Comparison of ENCODE assay signal across 16 cellular contexts in genomic region chr6:106883808-106884262, GRCh38.
DNase-seq lines count a peak whose midpoint lies in the region; ATAC-seq, FAIRE-seq and TF ChIP-seq lines count a peak whose summit lies in the region.
"Had no signal": no experiment of that assay in that cellular context is flagged by ENCODE, and none has a peak within 500 bp of the region (broad histone marks: within the 10 kb centered on the region; RNA-seq: fewer than 3 reads in every experiment).

No MANE protein-coding gene starts in this region.

- no peaks in the 10 kb centered on the region for H3K27me3 Mint-ChIP-seq in neural progenitor cell (ENCODE audit: insufficient read depth, low read depth)
- H3K27me3 Mint-ChIP-seq in naive thymus-derived CD4-positive, alpha-beta T cell, result peaks cover 0 to 18% (median 13%) of the 10 kb centered on the region in 5 donors
- H3K27me3 Mint-ChIP-seq: B cell had no signal

- CTCF ChIA-PET in naive thymus-derived CD4-positive, alpha-beta T cell (lab: Charles Lee), result no interaction called here

- no peak overlapping the region for H3K27ac ChIP-seq in neural progenitor cell
- H3K27ac ChIP-seq in substantia nigra (ENCODE audit: low read depth, low read length, poor library complexity, severe bottlenecking), result no peak overlapping the region
- H3K27ac ChIP-seq in naive thymus-derived CD4-positive, alpha-beta T cell (ENCODE audit: low read depth, low read length), result no peak overlapping the region
- H3K27ac ChIP-seq: sigmoid colon, upper lobe of left lung had no signal

- peaks cover 25% of the 10 kb centered on the region for H3K4me1 Mint-ChIP-seq in neural progenitor cell
- no peaks in the 10 kb centered on the region for H3K4me1 Mint-ChIP-seq in naive thymus-derived CD4-positive, alpha-beta T cell
- H3K4me1 Mint-ChIP-seq: B cell had no signal

- no peak overlapping the region for H3K9ac ChIP-seq in neural progenitor cell

- no peaks in the 10 kb centered on the region for H3K79me2 ChIP-seq in neural progenitor cell (ENCODE audit: low read depth)

- no peak overlapping the region for H3K27ac Mint-ChIP-seq in neural progenitor cell
- no peak overlapping the region for H3K27ac Mint-ChIP-seq in naive thymus-derived CD4-positive, alpha-beta T cell
- H3K27ac Mint-ChIP-seq: B cell had no signal

- ATAC-seq in naive thymus-derived CD4-positive, alpha-beta T cell, result no peak

- peaks cover 30% of the 10 kb centered on the region for H3F3A ChIP-seq in neural progenitor cell (ENCODE audit: low read depth)

- H3K36me3 Mint-ChIP-seq in neural progenitor cell, result no peaks in the 10 kb centered on the region
- no peaks in the 10 kb centered on the region for H3K36me3 Mint-ChIP-seq in naive thymus-derived CD4-positive, alpha-beta T cell

- FAIRE-seq in bronchial epithelial cell (lab: Jason Lieb, UNC), result no peak

- peaks cover 30% of the 10 kb centered on the region for H3K4me1 ChIP-seq in neural progenitor cell
- no peaks in the 10 kb centered on the region for H3K4me1 ChIP-seq in naive thymus-derived CD4-positive, alpha-beta T cell (ENCODE audit: control insufficient read depth in 2 of 2, insufficient read depth in 2 of 2, low read length in 2 of 2)
- H3K4me1 ChIP-seq: sigmoid colon, upper lobe of left lung had no signal

- H3K4me3 ChIP-seq in bronchial epithelial cell (ENCODE audit: low read depth, low read length), result no peak overlapping the region
- H3K4me3 ChIP-seq in neural progenitor cell, result no peak overlapping the region
- H3K4me3 ChIP-seq in naive thymus-derived CD4-positive, alpha-beta T cell (ENCODE audit: low read length), result no peak overlapping the region
- H3K4me3 ChIP-seq: sigmoid colon, upper lobe of left lung had no signal

- intact Hi-C loops in naive thymus-derived CD4-positive, alpha-beta T cell (cut with micrococcal nuclease), result no loop called here

- peak; percentile 4 for DNase-seq in NCI-H2227 (lab: John Stamatoyannopoulos, UW; ENCODE audit: unreplicated experiment)
- DNase-seq in NCI-H2227 treated with DMSO at 0.1 percent for 48 hours (lab: John Stamatoyannopoulos, UW), result no peak
- peak; percentile 74 for DNase-seq in NCI-H69 (lab: John Stamatoyannopoulos, UW)
- DNase-seq in bronchial epithelial cell (ENCODE audit: low read depth), result peak; percentile 24
- peak; percentile 26 for DNase-seq in neural progenitor cell (ENCODE audit: low spot score)
- no peak for DNase-seq in substantia nigra (lab: John Stamatoyannopoulos, UW)
- DNase-seq in T-helper 2 cell, result no peak
- DNase-seq in naive thymus-derived CD4-positive, alpha-beta T cell, result no peak
- DNase-seq: aorta; effector CD4-positive, alpha-beta T cell; hypothalamus; IMR-90; sigmoid colon; T1000; upper lobe of left lung had no signal

- TF ChIP-seq CTCF in bronchial epithelial cell (IDR thresholded peaks at IDR 0.05; ENCODE audit: insufficient read depth, low read length, severe bottlenecking), result no peak
- TF ChIP-seq CTCF in neural progenitor cell (IDR thresholded peaks at IDR 0.05), result peak; percentile 46

- no peaks in the 10 kb centered on the region for H3K27me3 ChIP-seq in bronchial epithelial cell (ENCODE audit: control insufficient read depth, insufficient read depth, low read length)
- no peaks in the 10 kb centered on the region for H3K27me3 ChIP-seq in neural progenitor cell
- no peaks in the 10 kb centered on the region for H3K27me3 ChIP-seq in naive thymus-derived CD4-positive, alpha-beta T cell (ENCODE audit: control insufficient read depth in 2 of 2, insufficient read depth in 2 of 2, low read length in 2 of 2)
- H3K27me3 ChIP-seq: sigmoid colon, upper lobe of left lung had no signal

- no peak overlapping the region for H3K4me3 Mint-ChIP-seq in neural progenitor cell
- no peak overlapping the region for H3K4me3 Mint-ChIP-seq in naive thymus-derived CD4-positive, alpha-beta T cell
- H3K4me3 Mint-ChIP-seq: B cell had no signal

- POLR2A ChIA-PET in naive thymus-derived CD4-positive, alpha-beta T cell (lab: Charles Lee), result no interaction called here

- H3K9me3 ChIP-seq in neural progenitor cell (ENCODE audit: low read depth), result no peaks in the 10 kb centered on the region
- H3K9me3 ChIP-seq in naive thymus-derived CD4-positive, alpha-beta T cell (ENCODE audit: control insufficient read depth in 2 of 3, low read length in 3 of 3), result no peaks in the 10 kb centered on the region
- H3K9me3 ChIP-seq: sigmoid colon, upper lobe of left lung had no signal

- peak overlapping the region; percentile 61 for H2AFZ ChIP-seq in neural progenitor cell (replicated peaks)

- no peaks in the 10 kb centered on the region for H3K9me3 Mint-ChIP-seq in neural progenitor cell
- H3K9me3 Mint-ChIP-seq in naive thymus-derived CD4-positive, alpha-beta T cell, result peaks cover 0 to under 1% (median 0%) of the 10 kb centered on the region in 11 donors

- no peaks in the 10 kb centered on the region for H4K20me1 ChIP-seq in neural progenitor cell (ENCODE audit: low read depth)

- no peak overlapping the region for H3K4me2 ChIP-seq in neural progenitor cell

- H3K36me3 ChIP-seq in bronchial epithelial cell (ENCODE audit: control insufficient read depth, insufficient read depth, low read length), result no peaks in the 10 kb centered on the region
- H3K36me3 ChIP-seq in neural progenitor cell, result no peaks in the 10 kb centered on the region
- no peaks in the 10 kb centered on the region for H3K36me3 ChIP-seq in naive thymus-derived CD4-positive, alpha-beta T cell (ENCODE audit: control insufficient read depth in 2 of 3, insufficient read depth in 3 of 3, low read length in 3 of 3)
- H3K36me3 ChIP-seq: sigmoid colon, upper lobe of left lung had no signal

Comparison
In these comparisons a context has a peak if more than half of its experiments do, and no peak if none do; other contexts are left out.
1. DNase-seq: peak in NCI-H2227 (single experiment), NCI-H69 (single experiment), bronchial epithelial cell (single experiment) and neural progenitor cell (single experiment); none in NCI-H2227 treated with DMSO at 0.1 percent for 48 hours (single experiment), substantia nigra (0 of 49), T-helper 2 cell (0 of 5) and naive thymus-derived CD4-positive, alpha-beta T cell (0 of 9).